Comparison of ENCODE assay signal across 1 cellular context in genomic region chr9:2726620-2727335, GRCh38.
TF ChIP-seq lines count a peak whose summit lies in the region.

No MANE protein-coding gene starts in this region.

TF ChIP-seq in K562, 482 proteins besides CTCF, POLR2A, EP300 and RAD21 (continued from another document):
- TF ChIP-seq NFRKB (IDR thresholded peaks at IDR 0.05; ENCODE audit: low read depth) (no peak), ZNF197 (CRISPR knock-in tag; IDR thresholded peaks at IDR 0.05; ENCODE audit: low read depth) (no peak), ZBTB2 (IDR thresholded peaks at IDR 0.05) (no peak), NR3C1 (CRISPR knock-in tag; IDR thresholded peaks at IDR 0.05) (no peak), PKNOX1 (IDR thresholded peaks at IDR 0.05) (peak; percentile 64), ZNF398 (CRISPR knock-in tag; IDR thresholded peaks at IDR 0.05) (no peak), MBD1 (CRISPR knock-in tag; IDR thresholded peaks at IDR 0.05) (no peak), MCM5 (IDR thresholded peaks at IDR 0.05; ENCODE audit: low read depth) (no peak)
